ENCODE assay signal across 9 cellular contexts in the genomic region with DNA sequence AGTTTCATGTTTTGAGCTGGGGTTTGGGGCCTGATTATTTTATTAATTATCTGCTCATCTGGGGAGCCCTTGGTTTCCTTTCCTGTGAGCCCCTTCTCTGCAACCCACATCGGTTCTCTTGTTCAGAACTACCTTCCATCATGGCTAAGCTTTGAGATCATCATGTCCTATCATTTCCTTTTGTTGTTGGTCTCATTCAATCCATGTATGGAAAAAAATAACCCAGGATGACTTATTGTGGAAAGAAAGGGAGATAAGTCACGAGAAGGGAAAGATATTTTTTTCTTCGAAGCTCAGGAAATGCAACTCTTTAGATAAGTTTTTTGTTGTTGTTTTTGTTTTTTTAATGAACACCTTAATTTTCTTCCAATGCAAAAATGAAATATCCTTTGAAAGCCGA.
"Had no signal": no experiment of that assay in that cellular context is flagged by ENCODE, and none has a peak within 500 bp of the region (broad histone marks: within the 10 kb centered on the region; RNA-seq: fewer than 3 reads in every experiment).

No MANE protein-coding gene starts in this region.

- ATAC-seq: HCT116, K562 had no signal

- H3K4me1 ChIP-seq: HAP-1 had no signal

- H3K4me3 Mint-ChIP-seq: HFFc6 had no signal

- H3K9me3 Mint-ChIP-seq: HFFc6 had no signal

- H3K36me3 ChIP-seq: HAP-1 had no signal

- H3K27ac ChIP-seq: GM23248, HL-60 had no signal

- H3K4me3 ChIP-seq: GM23248, HAP-1, K562 had no signal

- H3K27ac Mint-ChIP-seq: HFFc6 had no signal

- DNase-seq: GM23248, GOT3, H7, HFFc6, IMR-90 had no signal

- H3K9me3 ChIP-seq: HAP-1 had no signal
